ENCODE assay signal across 9 cellular contexts in genomic region chr5:119322312-119322947, GRCh38.
A peak's percentile ranks its signal among the peaks of the same experiment; 100 is the strongest.
DNase-seq lines count a peak whose midpoint lies in the region; FAIRE-seq and TF ChIP-seq lines count a peak whose summit lies in the region.
"Had no signal": no experiment of that assay in that cellular context is flagged by ENCODE, and none has a peak within 500 bp of the region (broad histone marks: within the 10 kb centered on the region; RNA-seq: fewer than 3 reads in every experiment).

No MANE protein-coding gene starts in this region.

- H2AFZ ChIP-seq in OCI-LY1 (ENCODE audit: low read length): no peak overlapping the region

- H4K20me1 ChIP-seq in OCI-LY1 (ENCODE audit: insufficient read depth, low read length): no peaks in the 10 kb centered on the region

- peaks cover 90% of the 10 kb centered on the region for H3K4me1 ChIP-seq in OCI-LY1 (ENCODE audit: insufficient read depth, low read length, severe bottlenecking)

- no peaks in the 10 kb centered on the region for H3K9me3 ChIP-seq in OCI-LY1 (ENCODE audit: low read length)

- H3K4me3 ChIP-seq in OCI-LY1 (ENCODE audit: low read depth, low read length, poor library complexity, severe bottlenecking): no peak overlapping the region
- H3K4me3 ChIP-seq in coronary artery: no peak overlapping the region
- H3K4me3 ChIP-seq in skin epidermis: no peak overlapping the region

- H3K27ac ChIP-seq in OCI-LY1 (ENCODE audit: low read depth, low read length, poor library complexity, severe bottlenecking) (peak overlapping the region; percentile 67), coronary artery (peak overlapping the region; percentile 69 to 81), skin epidermis (peak overlapping the region in 16 of 21 experiments; percentile 9 to 86 (median 78))

- no peaks in the 10 kb centered on the region for H3K9me2 ChIP-seq in OCI-LY1 (ENCODE audit: low read depth, low read length)

- DNase-seq in coronary artery (ENCODE audit: low spot score) (no peak), SKM-1 (lab: John Stamatoyannopoulos, UW; ENCODE audit: unreplicated experiment) (no peak), retina (no peak), activated gamma-delta T cell (lab: John Stamatoyannopoulos, UW) (no peak)
- DNase-seq: NCI-H2081; stimulated activated CD4-positive, alpha-beta T cell treated with anti-CD3 and anti-CD28 coated beads, Interleukin-4, amount 100 ng/mL, for 4 hours had no signal

- no peaks in the 10 kb centered on the region for H3K36me3 ChIP-seq in OCI-LY1 (ENCODE audit: insufficient read depth, low read length)

- peaks cover 30% of the 10 kb centered on the region for H3K79me2 ChIP-seq in OCI-LY1 (ENCODE audit: insufficient read depth, low read length)

- FAIRE-seq in G401.6 (lab: Jason Lieb, UNC): peak; percentile 96

- H3K4me2 ChIP-seq in OCI-LY1 (ENCODE audit: low read length): peak overlapping the region; percentile 13; the same call in 1 of the 2 replicates

- TF ChIP-seq CTCF in OCI-LY1 (IDR thresholded peaks at IDR 0.05; ENCODE audit: low read length): no peak
- TF ChIP-seq CTCF in coronary artery (IDR thresholded peaks at IDR 0.05): no peak

- no peaks in the 10 kb centered on the region for H3F3A ChIP-seq in OCI-LY1 (ENCODE audit: insufficient read depth, low read length)

- H3K9ac ChIP-seq in OCI-LY1 (ENCODE audit: low read length): no peak overlapping the region

- no peaks in the 10 kb centered on the region for H3K27me3 ChIP-seq in OCI-LY1 (ENCODE audit: insufficient read depth, low read length)
